Comparison of ENCODE assay signal across 29 cellular contexts in the genomic region with DNA sequence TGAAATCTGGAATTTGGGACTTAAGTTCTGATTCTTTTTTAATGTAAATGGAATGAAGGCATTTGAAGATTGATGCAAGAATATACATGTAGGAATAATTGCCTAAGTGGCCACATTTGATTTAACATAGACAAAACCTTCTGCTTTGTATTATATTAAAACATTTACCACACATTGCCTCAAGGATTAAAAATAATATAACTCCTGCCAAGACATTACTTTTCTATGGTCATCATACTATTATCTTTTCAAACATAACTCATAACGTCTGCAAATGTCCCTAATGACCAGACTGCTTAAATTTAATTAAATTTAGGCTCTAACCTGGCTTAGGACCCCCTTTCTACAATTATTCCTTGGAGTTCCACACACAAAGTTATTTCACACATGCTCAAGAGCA.
"Had no signal": no experiment of that assay in that cellular context is flagged by ENCODE, and none has a peak within 500 bp of the region (broad histone marks: within the 10 kb centered on the region; RNA-seq: fewer than 3 reads in every experiment).

No MANE protein-coding gene starts in this region.

- H3K4me3 ChIP-seq: adrenal gland, body of pancreas, esophagus squamous epithelium, gastrocnemius medialis, heart left ventricle had no signal

- H3K36me3 ChIP-seq: adrenal gland, esophagus squamous epithelium, gastrocnemius medialis, heart left ventricle had no signal

- ATAC-seq: activated T-cell treated with anti-CD3 and anti-CD28 coated beads, Interleukin-2, amount 50 U/mL, for 72 hours; body of pancreas; effector memory CD8-positive, alpha-beta T cell; foreskin keratinocyte; gastrocnemius medialis; heart left ventricle; WTC11 had no signal

- H3K27ac ChIP-seq: adrenal gland, body of pancreas, esophagus squamous epithelium, foreskin keratinocyte, gastrocnemius medialis, heart left ventricle had no signal

- H3K27me3 ChIP-seq: adrenal gland, body of pancreas, esophagus squamous epithelium, foreskin keratinocyte, gastrocnemius medialis, heart left ventricle had no signal

- H3K9me3 ChIP-seq: adrenal gland, body of pancreas, esophagus squamous epithelium, gastrocnemius medialis had no signal

- DNase-seq: activated CD4-positive, alpha-beta memory T cell treated with anti-CD3 and anti-CD28 coated beads, Interleukin-2, amount 10 ng/mL, durations not matched to agents 7 days and 5 days; activated CD4-positive, alpha-beta T cell treated with anti-CD3 and anti-CD28 coated beads for 1 hour; activated CD4-positive, alpha-beta T cell treated with anti-CD3 and anti-CD28 coated beads for 4 hours; activated CD4-positive, alpha-beta T cell treated with anti-CD3 and anti-CD28 coated beads, Interleukin-2, amount 10 ng/mL, durations not matched to agents 7 days and 5 days; activated CD4-positive, alpha-beta T cell treated with anti-CD3 and anti-CD28 coated beads, Interleukin-2, amount 50 U/mL, for 4 hours; activated CD8-positive, alpha-beta memory T cell treated with anti-CD3 and anti-CD28 coated beads, Interleukin-2, amount 50 U/mL, for 48 hours; activated gamma-delta T cell treated with Interleukin-2 at 50 U/mL for 16 hours; activated naive CD4-positive, alpha-beta T cell treated with anti-CD3 and anti-CD28 coated beads, Interleukin-2, amount 50 U/mL, for 16 hours; activated naive CD4-positive, alpha-beta T cell treated with Interleukin-2 at 50 U/mL for 16 hours; activated T-cell treated with anti-CD3 and anti-CD28 coated beads for 4 hours; activated T-cell treated with anti-CD3 and anti-CD28 coated beads, Interleukin-2, amount 50 U/mL, for 24 hours; activated T-cell treated with anti-CD3 and anti-CD28 coated beads, Interleukin-2, amount 50 U/mL, for 72 hours; adrenal gland; amygdala; aorta; body of pancreas; caudate nucleus; cortex of kidney; dermis blood vessel endothelial cell; effector CD4-positive, alpha-beta T cell; effector memory CD8-positive, alpha-beta T cell; erythroblast; esophagus squamous epithelium; foreskin keratinocyte; gastrocnemius medialis; glutamatergic neuron; heart left ventricle; T-helper 2 cell had no signal

- H3K4me1 ChIP-seq: adrenal gland, body of pancreas, foreskin keratinocyte, gastrocnemius medialis, heart left ventricle had no signal
